Comparison of ENCODE assay signal across 1 cellular context in genomic region chr1:184096580-184096979, GRCh38. TPM values are rescaled to one million over a fixed set of nuclear protein-coding genes. Genes with fewer than 3 reads are reported as not detected.
"Had no signal": no experiment of that assay in that cellular context is flagged by ENCODE, and none has a peak within 500 bp of the region (broad histone marks: within the 10 kb centered on the region; RNA-seq: fewer than 3 reads in every experiment).

No MANE protein-coding gene starts in this region.

RNA-seq across cellular contexts. Expression of gene COLGALT2, which starts 59.1 kb away (rescaled TPM):
- polyA plus RNA-seq: keratinocyte had no signal
